14 cellular contexts compared by ENCODE assay signal in the genomic region with DNA sequence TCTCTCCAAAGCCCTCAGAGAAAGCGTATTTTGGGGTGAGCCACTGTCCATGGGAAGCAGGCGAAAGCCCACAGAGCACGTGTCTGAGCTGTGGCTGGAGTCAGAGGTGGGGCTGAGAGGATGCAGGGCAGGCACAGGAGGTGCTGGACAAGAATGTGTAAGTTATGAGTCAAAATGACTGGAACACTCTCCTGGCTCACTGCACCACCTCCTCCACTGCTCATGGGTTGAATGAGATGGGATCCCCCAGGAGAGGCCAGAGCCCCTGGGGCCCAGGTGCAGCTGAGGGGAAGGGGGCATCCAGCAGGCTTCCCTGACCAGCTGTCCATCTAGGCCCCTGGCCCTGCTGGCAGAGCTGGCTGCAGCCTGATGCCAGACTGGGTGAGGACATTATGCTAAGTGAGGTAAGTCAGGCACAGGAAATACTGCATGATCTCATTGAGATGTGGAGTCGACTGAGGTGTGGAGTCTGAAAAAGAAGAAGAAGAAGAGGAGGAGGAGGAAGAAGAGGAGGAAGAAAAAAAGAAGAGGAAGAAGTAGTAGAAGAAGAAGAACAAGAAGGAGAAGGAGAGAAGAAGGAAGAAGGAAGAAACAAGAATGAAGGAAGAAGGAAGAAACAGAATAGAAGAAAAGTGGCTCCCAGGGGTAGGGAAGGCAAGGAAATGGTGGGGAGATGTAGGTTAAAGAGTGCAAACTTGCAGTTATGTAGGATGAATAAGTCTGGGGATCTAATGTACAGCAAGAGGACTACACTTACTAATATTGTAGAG.
DNase-seq lines count a peak whose midpoint lies in the region; ATAC-seq and TF ChIP-seq lines count a peak whose summit lies in the region.
"Had no signal": no experiment of that assay in that cellular context is flagged by ENCODE, and none has a peak within 500 bp of the region (broad histone marks: within the 10 kb centered on the region; RNA-seq: fewer than 3 reads in every experiment).

No MANE protein-coding gene starts in this region.

- H3K4me1 ChIP-seq in RWPE2 (ENCODE audit: insufficient read depth, poor library complexity, severe bottlenecking) (peaks cover 8% of the 10 kb centered on the region), Peyer's patch (no peaks in the 10 kb centered on the region)
- H3K4me1 ChIP-seq: ascending aorta, left ventricle myocardium inferior had no signal

- in situ Hi-C loops in ACHN (cut with HindIII; ENCODE audit: low pct_ligation_motif_present, low pct_unique_long_range_greater_than_20kb, low sequenced_read_pairs) = no loop called here

- H3K27me3 ChIP-seq in RWPE2 (ENCODE audit: insufficient read depth, poor library complexity, severe bottlenecking) = no peaks in the 10 kb centered on the region
- no peaks in the 10 kb centered on the region for H3K27me3 ChIP-seq in Peyer's patch
- H3K27me3 ChIP-seq: ascending aorta, esophagus squamous epithelium had no signal

- H3K9me3 ChIP-seq in RWPE2 (ENCODE audit: severe bottlenecking) = no peaks in the 10 kb centered on the region
- H3K9me3 ChIP-seq in Peyer's patch = no peaks in the 10 kb centered on the region
- H3K9me3 ChIP-seq: ascending aorta, esophagus squamous epithelium, left ventricle myocardium inferior, thoracic aorta had no signal

- H3K36me3 ChIP-seq in RWPE2 (ENCODE audit: low read depth) (no peaks in the 10 kb centered on the region), Peyer's patch (no peaks in the 10 kb centered on the region)
- H3K36me3 ChIP-seq: ascending aorta, esophagus squamous epithelium, left ventricle myocardium inferior, thoracic aorta had no signal

- TF ChIP-seq CTCF in RWPE2 (IDR thresholded peaks at IDR 0.05; ENCODE audit: poor library complexity, severe bottlenecking) = no peak
- no peak for TF ChIP-seq CTCF in Peyer's patch (IDR thresholded peaks at IDR 0.05)

- ATAC-seq in RWPE2 (ENCODE audit: low read depth) (peak; percentile 89), GM18519 (IDR thresholded peaks at IDR 0.05; ENCODE audit: low FRiP score, unreplicated experiment) (no peak), GM19023 (IDR thresholded peaks at IDR 0.05; ENCODE audit: unreplicated experiment) (no peak), HG03108 (IDR thresholded peaks at IDR 0.05; ENCODE audit: unreplicated experiment) (no peak)

- no peak overlapping the region for H3K4me3 ChIP-seq in RWPE2 (ENCODE audit: severe bottlenecking)
- H3K4me3 ChIP-seq in Peyer's patch = no peak overlapping the region
- H3K4me3 ChIP-seq: ascending aorta, esophagus squamous epithelium, left ventricle myocardium inferior, thoracic aorta had no signal

- H3K27ac ChIP-seq in RWPE2 (ENCODE audit: poor library complexity, severe bottlenecking) (peak overlapping the region; percentile 50), Peyer's patch (no peak overlapping the region)
- H3K27ac ChIP-seq: ascending aorta, esophagus squamous epithelium, left ventricle myocardium inferior, thoracic aorta had no signal

- DNase-seq in ACHN = peak; percentile 21
- DNase-seq in EH (ENCODE audit: low read depth) = peak; percentile 19
- DNase-seq in RWPE2 (ENCODE audit: low spot score) = no peak
- DNase-seq in hepatic stellate cell (ENCODE audit: low spot score) = peak; percentile 61
- DNase-seq in Peyer's patch = no peak
- DNase-seq: esophagus squamous epithelium, HCEC 1CT, SHP77 treated with DMSO at 0.1 percent for 48 hours had no signal

- TF ChIP-seq POLR2A in Peyer's patch (IDR thresholded peaks at IDR 0.05) = no peak

Comparison
In these comparisons a context has a peak if more than half of its experiments do, and no peak if none do; other contexts are left out.
1. DNase-seq: peak in ACHN (single experiment), EH (single experiment) and hepatic stellate cell (single experiment); none in RWPE2 (single experiment) and Peyer's patch (0 of 3).